In the genomic region with DNA sequence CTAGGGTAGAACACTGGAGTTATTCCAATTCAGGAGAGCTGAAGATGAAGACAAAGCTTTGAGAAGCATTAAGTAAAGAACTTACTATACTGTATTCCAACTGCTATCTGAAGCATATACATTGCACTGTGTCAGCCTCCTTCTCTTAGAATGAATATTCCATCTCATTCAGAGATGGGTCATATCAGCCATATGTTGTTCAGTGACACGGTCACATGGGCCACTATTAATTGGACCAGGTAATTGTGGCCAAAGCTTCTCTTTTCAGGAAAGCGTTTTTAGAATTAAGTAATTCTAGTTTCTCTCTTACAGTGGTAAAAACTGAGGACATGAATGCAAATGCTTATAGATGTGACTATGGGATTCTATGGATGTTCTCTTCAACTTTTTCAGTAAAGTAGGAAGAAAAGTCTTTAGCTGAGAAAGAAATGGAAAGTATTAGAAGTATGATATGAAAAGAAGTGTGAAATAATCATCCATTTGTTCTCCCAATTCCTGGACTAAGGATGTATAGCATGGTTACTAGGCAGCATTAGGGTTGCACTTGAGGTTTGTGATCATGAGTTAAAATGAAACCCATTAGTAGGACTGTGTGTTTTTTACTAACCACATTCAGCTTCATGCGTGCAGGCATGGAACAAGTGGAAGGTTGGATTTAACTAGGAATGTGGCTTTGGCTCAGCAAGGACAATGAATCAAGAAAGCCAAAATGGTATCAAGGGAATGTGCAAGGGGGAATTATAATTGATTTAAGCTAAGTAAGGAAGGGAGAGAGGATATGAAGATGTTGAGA, we compare ENCODE assay signal across 15 cellular contexts. TPM values are rescaled to one million over a fixed set of nuclear protein-coding genes. Genes with fewer than 3 reads are reported as not detected.
DNase-seq lines count a peak whose midpoint lies in the region; ATAC-seq and TF ChIP-seq lines count a peak whose summit lies in the region.
"Had no signal": no experiment of that assay in that cellular context is flagged by ENCODE, and none has a peak within 500 bp of the region (broad histone marks: within the 10 kb centered on the region; RNA-seq: fewer than 3 reads in every experiment).

No MANE protein-coding gene starts in this region.

- H3K36me3 Mint-ChIP-seq in glutamatergic neuron (ENCODE audit: unreplicated experiment), result peaks cover 8% of the 10 kb centered on the region

- DNase-seq in Right ventricle myocardium superior (no peak), NCI-H187 treated with DMSO at 0.1 percent for 48 hours (lab: John Stamatoyannopoulos, UW) (no peak), glutamatergic neuron (no peak)
- DNase-seq in stimulated activated CD4-positive, alpha-beta T cell treated with anti-CD3 and anti-CD28 coated beads, Interleukin-12 subunit alpha, Interleukin-12 subunit beta, amount 100 ng/mL, for 4 hours, result no peak
- DNase-seq: ACHN; activated CD4-positive, alpha-beta memory T cell treated with anti-CD3 and anti-CD28 coated beads, Interleukin-2, amount 10 ng/mL, durations not matched to agents 7 days and 5 days; activated effector memory CD4-positive, alpha-beta T cell treated with Interleukin-2 at 50 U/mL for 16 hours; CD8-positive, alpha-beta memory T cell; left colon had no signal

- no peaks in the 10 kb centered on the region for H3K9me3 Mint-ChIP-seq in glutamatergic neuron (ENCODE audit: unreplicated experiment)
- H3K9me3 Mint-ChIP-seq: activated CD4-positive, alpha-beta memory T cell treated with anti-CD3 and anti-CD28 coated beads, Interleukin-2, amount 10 ng/mL, durations not matched to agents 7 days and 5 days had no signal

- no peak for TF ChIP-seq CTCF in glutamatergic neuron (IDR thresholded peaks at IDR 0.05; ENCODE audit: partially characterized antibody, unreplicated experiment)

- H3K27me3 Mint-ChIP-seq in glutamatergic neuron (ENCODE audit: unreplicated experiment), result no peaks in the 10 kb centered on the region
- H3K27me3 Mint-ChIP-seq: dendritic cell treated with granulocyte-macrophage colony-stimulating factor and Interleukin-4, amounts not matched to agents 40 ng/mL and 50 ng/mL, for 4 days had no signal

- H3K4me1 Mint-ChIP-seq in glutamatergic neuron (ENCODE audit: low read depth, unreplicated experiment), result no peaks in the 10 kb centered on the region
- H3K4me1 Mint-ChIP-seq: activated CD4-positive, alpha-beta memory T cell treated with anti-CD3 and anti-CD28 coated beads, Interleukin-2, amount 10 ng/mL, durations not matched to agents 7 days and 5 days; CD8-positive, alpha-beta memory T cell had no signal

- H3K27ac Mint-ChIP-seq in glutamatergic neuron (ENCODE audit: unreplicated experiment), result no peak overlapping the region
- H3K27ac Mint-ChIP-seq: activated CD4-positive, alpha-beta memory T cell treated with anti-CD3 and anti-CD28 coated beads, Interleukin-2, amount 10 ng/mL, durations not matched to agents 7 days and 5 days; CD8-positive, alpha-beta memory T cell; dendritic cell treated with granulocyte-macrophage colony-stimulating factor and Interleukin-4, amounts not matched to agents 40 ng/mL and 50 ng/mL, for 4 days had no signal

- ATAC-seq in GM18502 (IDR thresholded peaks at IDR 0.05; ENCODE audit: poor library complexity, unreplicated experiment) (peak; percentile 89), GM19452 (IDR thresholded peaks at IDR 0.05; ENCODE audit: unreplicated experiment) (peak; percentile 87), HG02763 (IDR thresholded peaks at IDR 0.05; ENCODE audit: unreplicated experiment) (peak; percentile 80), HG03432 (IDR thresholded peaks at IDR 0.05; ENCODE audit: unreplicated experiment) (peak; percentile 89), Right ventricle myocardium superior (ENCODE audit: poor library complexity) (no peak)
- ATAC-seq: esophagus mucosa, left colon had no signal

- no peak overlapping the region for H3K4me3 Mint-ChIP-seq in glutamatergic neuron (ENCODE audit: unreplicated experiment)
- H3K4me3 Mint-ChIP-seq: activated CD4-positive, alpha-beta memory T cell treated with anti-CD3 and anti-CD28 coated beads, Interleukin-2, amount 10 ng/mL, durations not matched to agents 7 days and 5 days; CD8-positive, alpha-beta memory T cell; dendritic cell treated with granulocyte-macrophage colony-stimulating factor and Interleukin-4, amounts not matched to agents 40 ng/mL and 50 ng/mL, for 4 days had no signal

- intact Hi-C loops in Right ventricle myocardium superior (cut with DNase I), result no loop called here

RNA-seq across cellular contexts. Expression of gene CETN3, which starts 40.9 kb away (rescaled TPM):
- total RNA-seq in Right ventricle myocardium superior, result 27.4 TPM
- total RNA-seq in glutamatergic neuron (ENCODE audit: unreplicated experiment), result 28.7 TPM
